Comparison of ENCODE assay signal across 16 cellular contexts in the genomic region with DNA sequence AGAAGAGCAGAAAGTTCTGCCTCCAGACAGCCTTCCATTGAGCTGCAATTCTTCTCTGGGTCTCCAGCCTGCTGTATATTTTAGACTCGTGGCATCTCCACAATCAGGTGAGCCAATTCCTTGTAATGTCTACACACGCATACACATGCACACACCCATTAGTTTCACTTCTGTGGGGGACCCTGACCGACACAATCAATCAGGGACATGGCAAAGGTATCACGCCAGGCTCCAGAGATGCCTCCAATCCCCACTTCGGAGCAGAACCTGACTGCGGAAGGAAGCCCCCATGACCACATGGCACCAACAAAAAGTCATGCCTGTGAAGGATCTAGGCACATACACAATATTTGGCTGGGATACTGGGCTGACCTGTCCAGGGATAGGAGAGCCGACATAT. TPM values are rescaled to one million over a fixed set of nuclear protein-coding genes. Genes with fewer than 3 reads are reported as not detected.
DNase-seq lines count a peak whose midpoint lies in the region; ATAC-seq and TF ChIP-seq lines count a peak whose summit lies in the region.
"Had no signal": no experiment of that assay in that cellular context is flagged by ENCODE, and none has a peak within 500 bp of the region (broad histone marks: within the 10 kb centered on the region; RNA-seq: fewer than 3 reads in every experiment).

No MANE protein-coding gene starts in this region.

- H3K4me1 ChIP-seq in BLaER1 treated with 17β-estradiol and CSF1 and Interleukin-3, amounts not matched to agents 10 nM and 100 nM: peaks cover 30 to 68% (median 61%) of the 10 kb centered on the region in 10 experiments
- peaks cover 85% of the 10 kb centered on the region for H3K4me1 ChIP-seq in CD8-positive, alpha-beta memory T cell (ENCODE audit: insufficient read depth, low read length)
- peaks cover 82% of the 10 kb centered on the region for H3K4me1 ChIP-seq in mononuclear cell (ENCODE audit: insufficient read depth, low read length)

- no peak for TF ChIP-seq CTCF in GM13977 (IDR thresholded peaks at IDR 0.05; ENCODE audit: extremely low read depth, insufficient read depth, missing control alignments)

- intact Hi-C loops in activated T-helper 1 cell treated with anti-CD3 and anti-CD28 coated beads, Interleukin-12 subunit alpha, Interleukin-12 subunit beta, Interleukin-2, Interleukin-4 antibody, amounts not matched to agents 30 ng/mL and 10 ng/mL and 1 ng/mL, durations not matched to agents 14 hours and 24 hours and 36 hours (cut with micrococcal nuclease): loop anchor here (5.0 kb wide), 1 partner anchor 506 kb away; no protein-coding TSS in a partner anchor

- peak in 1 of 5 donors; percentile 46 for DNase-seq in CD8-positive, alpha-beta memory T cell
- no peak for DNase-seq in activated T-helper 1 cell treated with anti-CD3 and anti-CD28 coated beads, Interleukin-12 subunit alpha, Interleukin-12 subunit beta, Interleukin-2, Interleukin-4 antibody, amounts not matched to agents 30 ng/mL and 10 ng/mL and 1 ng/mL, durations not matched to agents 14 hours and 24 hours and 36 hours (ENCODE audit: low spot score)
- no peak for DNase-seq in GM13977 (ENCODE audit: low spot score)
- DNase-seq: cerebellar nuclear complex, EL, MG63, NCI-H2107, NCI-H774, nucleus accumbens had no signal

- peak overlapping the region; percentile 59 to 92 (median 71); a peak in 21 of 22 replicates for H3K4me2 ChIP-seq in BLaER1 treated with 17β-estradiol and CSF1 and Interleukin-3, amounts not matched to agents 10 nM and 100 nM

- CTCF ChIA-PET in CD8-positive, alpha-beta memory T cell (lab: Charles Lee): interaction anchor here (0.6 to 6.6 kb wide), 4 partner anchors 13 to 72 kb away, joined by 3 to 29 read pairs (median 8); no protein-coding TSS in a partner anchor

- no peak overlapping the region for H3K4me3 ChIP-seq in BLaER1 treated with 17β-estradiol and CSF1 and Interleukin-3, amounts not matched to agents 10 nM and 100 nM
- H3K4me3 ChIP-seq in CD8-positive, alpha-beta memory T cell (ENCODE audit: low read length): peak overlapping the region; percentile 62
- peak overlapping the region; percentile 3 for H3K4me3 ChIP-seq in mononuclear cell (ENCODE audit: low read length)
- H3K4me3 ChIP-seq: gastroesophageal sphincter, MG63 had no signal

- H3K36me3 ChIP-seq in BLaER1 treated with 17β-estradiol and CSF1 and Interleukin-3, amounts not matched to agents 10 nM and 100 nM: peaks cover 0 to 70% (median 21%) of the 10 kb centered on the region in 11 experiments; a peak in 16 of 22 replicates
- H3K36me3 ChIP-seq in CD8-positive, alpha-beta memory T cell (ENCODE audit: insufficient read depth, low read length): peaks cover 17% of the 10 kb centered on the region
- H3K36me3 ChIP-seq: MG63 had no signal

- peak overlapping the region in 4 of 11 experiments; percentile 23 to 68 (median 44); a peak in 1 of 22 replicates for H3K27ac ChIP-seq in BLaER1 treated with 17β-estradiol and CSF1 and Interleukin-3, amounts not matched to agents 10 nM and 100 nM
- H3K27ac ChIP-seq in CD8-positive, alpha-beta memory T cell (ENCODE audit: low read depth, low read length): peak overlapping the region; percentile 7
- H3K27ac ChIP-seq: epithelial cell of prostate, gastroesophageal sphincter had no signal

- in situ Hi-C loops in GM13977 (cut with MboI; ENCODE audit: low pct_unique_long_range_greater_than_20kb, low sequenced_read_pairs, unreplicated experiment): no loop called here

- H3K4me1 Mint-ChIP-seq in CD8-positive, alpha-beta memory T cell: peaks cover 86 to 94% (median 89%) of the 10 kb centered on the region in 3 donors
- H3K4me1 Mint-ChIP-seq in activated T-helper 1 cell treated with anti-CD3 and anti-CD28 coated beads, Interleukin-12 subunit alpha, Interleukin-12 subunit beta, Interleukin-2, Interleukin-4 antibody, amounts not matched to agents 30 ng/mL and 10 ng/mL and 1 ng/mL, durations not matched to agents 14 hours and 24 hours and 36 hours (ENCODE audit: low read depth): peaks cover 88% of the 10 kb centered on the region

- peaks cover 18 to 83% (median 34%) of the 10 kb centered on the region in 3 donors for H3K36me3 Mint-ChIP-seq in CD8-positive, alpha-beta memory T cell
- peaks cover 78% of the 10 kb centered on the region for H3K36me3 Mint-ChIP-seq in activated T-helper 1 cell treated with anti-CD3 and anti-CD28 coated beads, Interleukin-12 subunit alpha, Interleukin-12 subunit beta, Interleukin-2, Interleukin-4 antibody, amounts not matched to agents 30 ng/mL and 10 ng/mL and 1 ng/mL, durations not matched to agents 14 hours and 24 hours and 36 hours (ENCODE audit: low read depth)

- peak overlapping the region; percentile 85 to 98 (median 95) for H3K4me3 Mint-ChIP-seq in CD8-positive, alpha-beta memory T cell
- peak overlapping the region; percentile 89 for H3K4me3 Mint-ChIP-seq in activated T-helper 1 cell treated with anti-CD3 and anti-CD28 coated beads, Interleukin-12 subunit alpha, Interleukin-12 subunit beta, Interleukin-2, Interleukin-4 antibody, amounts not matched to agents 30 ng/mL and 10 ng/mL and 1 ng/mL, durations not matched to agents 14 hours and 24 hours and 36 hours
- H3K4me3 Mint-ChIP-seq: stimulated activated memory B cell treated with anti-CD40 and anti-IgM and Interleukin-4, amounts not matched to agents 10 μg/mL and 1 μg/mL and 100 μg/mL, for 72 hours had no signal

- H3K9ac ChIP-seq in BLaER1 treated with 17β-estradiol and CSF1 and Interleukin-3, amounts not matched to agents 10 nM and 100 nM: no peak overlapping the region

- ATAC-seq in GM21529 (IDR thresholded peaks at IDR 0.05; ENCODE audit: unreplicated experiment): no peak
- ATAC-seq in HG03135 (IDR thresholded peaks at IDR 0.05; ENCODE audit: unreplicated experiment): no peak
- ATAC-seq: gastroesophageal sphincter; stimulated activated memory B cell treated with anti-CD40 and anti-IgM and Interleukin-4, amounts not matched to agents 10 μg/mL and 1 μg/mL and 100 μg/mL, for 72 hours had no signal

- peaks cover 3 to 20% (median 8%) of the 10 kb centered on the region in 11 experiments; a peak in 14 of 22 replicates for H3K9me3 ChIP-seq in BLaER1 treated with 17β-estradiol and CSF1 and Interleukin-3, amounts not matched to agents 10 nM and 100 nM (replicated peaks in 1 of 11)
- peaks cover 5% of the 10 kb centered on the region for H3K9me3 ChIP-seq in CD8-positive, alpha-beta memory T cell (ENCODE audit: low read length)
- H3K9me3 ChIP-seq in mononuclear cell (ENCODE audit: low read depth, low read length): no peaks in the 10 kb centered on the region
- H3K9me3 ChIP-seq: gastroesophageal sphincter, MG63 had no signal

- H3K9me3 Mint-ChIP-seq in CD8-positive, alpha-beta memory T cell: peaks cover 0 to 3% (median 0%) of the 10 kb centered on the region in 5 donors
- H3K9me3 Mint-ChIP-seq in activated T-helper 1 cell treated with anti-CD3 and anti-CD28 coated beads, Interleukin-12 subunit alpha, Interleukin-12 subunit beta, Interleukin-2, Interleukin-4 antibody, amounts not matched to agents 30 ng/mL and 10 ng/mL and 1 ng/mL, durations not matched to agents 14 hours and 24 hours and 36 hours: no peaks in the 10 kb centered on the region
- H3K9me3 Mint-ChIP-seq: stimulated activated memory B cell treated with anti-CD40 and anti-IgM and Interleukin-4, amounts not matched to agents 10 μg/mL and 1 μg/mL and 100 μg/mL, for 72 hours had no signal

- peak overlapping the region; percentile 90 to 99 (median 96) for H3K27ac Mint-ChIP-seq in CD8-positive, alpha-beta memory T cell
- H3K27ac Mint-ChIP-seq in activated T-helper 1 cell treated with anti-CD3 and anti-CD28 coated beads, Interleukin-12 subunit alpha, Interleukin-12 subunit beta, Interleukin-2, Interleukin-4 antibody, amounts not matched to agents 30 ng/mL and 10 ng/mL and 1 ng/mL, durations not matched to agents 14 hours and 24 hours and 36 hours: peak overlapping the region; percentile 96

- peaks cover 0 to 46% (median 5%) of the 10 kb centered on the region in 11 experiments; a peak in 10 of 22 replicates for H4K20me1 ChIP-seq in BLaER1 treated with 17β-estradiol and CSF1 and Interleukin-3, amounts not matched to agents 10 nM and 100 nM

- H3K27me3 ChIP-seq in BLaER1 treated with 17β-estradiol and CSF1 and Interleukin-3, amounts not matched to agents 10 nM and 100 nM: no peaks in the 10 kb centered on the region
- no peaks in the 10 kb centered on the region for H3K27me3 ChIP-seq in CD8-positive, alpha-beta memory T cell (ENCODE audit: insufficient read depth, low read length, poor library complexity, severe bottlenecking)
- no peaks in the 10 kb centered on the region for H3K27me3 ChIP-seq in mononuclear cell (ENCODE audit: insufficient read depth, low read length)
- H3K27me3 ChIP-seq: gastroesophageal sphincter, MG63 had no signal

- POLR2A ChIA-PET in CD8-positive, alpha-beta memory T cell (lab: Charles Lee): no interaction called here

- no peaks in the 10 kb centered on the region for H3K27me3 Mint-ChIP-seq in CD8-positive, alpha-beta memory T cell
- no peaks in the 10 kb centered on the region for H3K27me3 Mint-ChIP-seq in activated T-helper 1 cell treated with anti-CD3 and anti-CD28 coated beads, Interleukin-12 subunit alpha, Interleukin-12 subunit beta, Interleukin-2, Interleukin-4 antibody, amounts not matched to agents 30 ng/mL and 10 ng/mL and 1 ng/mL, durations not matched to agents 14 hours and 24 hours and 36 hours (ENCODE audit: insufficient read depth)
- H3K27me3 Mint-ChIP-seq: stimulated activated memory B cell treated with anti-CD40 and anti-IgM and Interleukin-4, amounts not matched to agents 10 μg/mL and 1 μg/mL and 100 μg/mL, for 72 hours had no signal

RNA-seq across cellular contexts. Expression of a gene that starts 21.4 kb away (rescaled TPM):
- 100 to 1,000 TPM; 238 to 243 TPM for total RNA-seq in CD8-positive, alpha-beta memory T cell
- polyA plus RNA-seq in CD8-positive, alpha-beta memory T cell: 227 TPM
- 388 and 411 TPM in 2 replicates for total RNA-seq in activated T-helper 1 cell treated with anti-CD3 and anti-CD28 coated beads, Interleukin-12 subunit alpha, Interleukin-12 subunit beta, Interleukin-2, Interleukin-4 antibody, amounts not matched to agents 30 ng/mL and 10 ng/mL and 1 ng/mL, durations not matched to agents 14 hours and 24 hours and 36 hours
- 126 TPM for total RNA-seq in mononuclear cell

Comparison
In these comparisons a context has a peak if more than half of its experiments do, and no peak if none do; other contexts are left out.
1. H3K4me3 ChIP-seq: peak in CD8-positive, alpha-beta memory T cell (single experiment) and mononuclear cell (single experiment); none in BLaER1 treated with 17β-estradiol and CSF1 and Interleukin-3, amounts not matched to agents 10 nM and 100 nM (0 of 10).